In the genomic region with DNA sequence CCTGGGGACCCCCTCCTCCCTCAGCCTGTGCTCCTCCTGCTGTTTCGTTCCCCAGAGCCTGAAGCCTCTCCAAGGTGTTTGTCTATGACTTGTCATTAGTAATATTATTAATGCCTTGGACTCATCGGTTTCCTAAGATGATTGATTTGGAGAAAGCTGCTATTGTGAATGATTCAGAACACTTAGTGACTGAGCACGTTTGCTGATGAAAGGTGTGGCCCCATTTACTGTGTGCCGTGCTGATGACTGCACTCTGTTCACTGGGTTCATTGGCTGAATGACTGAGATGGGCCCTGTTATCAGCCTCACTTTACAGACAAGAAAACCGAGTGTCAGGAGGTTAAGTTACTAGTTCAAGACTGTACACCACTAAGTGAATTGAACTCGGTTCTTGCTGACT, we compare ENCODE assay signal across 26 cellular contexts.
A peak's percentile ranks its signal among the peaks of the same experiment; 100 is the strongest.
DNase-seq lines count a peak whose midpoint lies in the region; ATAC-seq, FAIRE-seq and TF ChIP-seq lines count a peak whose summit lies in the region.
"Had no signal": no experiment of that assay in that cellular context is flagged by ENCODE, and none has a peak within 500 bp of the region (broad histone marks: within the 10 kb centered on the region; RNA-seq: fewer than 3 reads in every experiment).

No MANE protein-coding gene starts in this region.

- H3K4me3 ChIP-seq in mammary epithelial cell (replicated peaks in 1 of 3; ENCODE audit: insufficient read depth in 1 of 3, low read depth in 2 of 3, low read length in 3 of 3): no peak overlapping the region
- H3K4me3 ChIP-seq in breast epithelium: no peak overlapping the region
- no peak overlapping the region for H3K4me3 ChIP-seq in epithelial cell of esophagus (ENCODE audit: low read length)
- no peak overlapping the region for H3K4me3 ChIP-seq in keratinocyte (ENCODE audit: control insufficient read depth in 2 of 3, extremely low read depth in 1 of 3, insufficient read depth in 2 of 3, low read depth in 1 of 3, low read length in 3 of 3)
- H3K4me3 ChIP-seq: GM23248, MG63, Peyer's patch had no signal

- H3K4me2 ChIP-seq in mammary epithelial cell (ENCODE audit: insufficient read depth, low read depth, low read length) (no peak overlapping the region), keratinocyte (ENCODE audit: control insufficient read depth, extremely low read depth, insufficient read depth, low read depth, low read length) (peak overlapping the region; percentile 61)
- H3K4me2 ChIP-seq: SK-N-SH had no signal

- H3K4me1 ChIP-seq in mammary epithelial cell (ENCODE audit: insufficient read depth, low read length): peaks cover 30% of the 10 kb centered on the region
- no peaks in the 10 kb centered on the region for H3K4me1 ChIP-seq in breast epithelium
- H3K4me1 ChIP-seq in keratinocyte (ENCODE audit: control insufficient read depth, extremely low read depth, insufficient read depth, low read length): peaks cover 43% of the 10 kb centered on the region
- H3K4me1 ChIP-seq: Peyer's patch had no signal

- no peak for ATAC-seq in GM18868 (IDR thresholded peaks at IDR 0.05; ENCODE audit: unreplicated experiment)
- ATAC-seq in HG03439 (IDR thresholded peaks at IDR 0.05; ENCODE audit: unreplicated experiment): no peak

- H3K9me3 ChIP-seq in mammary epithelial cell (replicated peaks; ENCODE audit: insufficient read depth, low read length) (no peaks in the 10 kb centered on the region), breast epithelium (no peaks in the 10 kb centered on the region), keratinocyte (ENCODE audit: control insufficient read depth, low read depth, low read length) (no peaks in the 10 kb centered on the region)
- H3K9me3 ChIP-seq: BE2C, MG63, Peyer's patch, SK-N-SH had no signal

- H3K9ac ChIP-seq in mammary epithelial cell (ENCODE audit: insufficient read depth, low read length) (no peak overlapping the region), keratinocyte (ENCODE audit: control insufficient read depth, extremely low read depth, insufficient read depth, low read length) (peak overlapping the region; percentile 55)
- H3K9ac ChIP-seq: GM23248, SK-N-SH had no signal

- dilution Hi-C loops in mammary epithelial cell (cut with HindIII; ENCODE audit: low sequenced_read_pairs) (no loop called here), keratinocyte (cut with MboI; ENCODE audit: extremely low pct_ligation_motif_present, low sequenced_read_pairs) (no loop called here)

- no peaks in the 10 kb centered on the region for H3K79me2 ChIP-seq in mammary epithelial cell (ENCODE audit: insufficient read depth, low read length)
- no peaks in the 10 kb centered on the region for H3K79me2 ChIP-seq in keratinocyte (ENCODE audit: control insufficient read depth, insufficient read depth, low read length)

- intact Hi-C loops in mammary epithelial cell (cut with micrococcal nuclease) (no loop called here), breast epithelium (cut with DNase I; ENCODE audit: low total_unique reads) (no loop called here)

- 55% methylated on average over 6 of the region's 6 CpGs for WGBS in mammary epithelial cell (ENCODE audit: low coverage, missing lambda C conversion rate)

- H3K9me1 ChIP-seq in keratinocyte (ENCODE audit: control insufficient read depth, extremely low read depth, insufficient read depth, low read length): no peaks in the 10 kb centered on the region

- peak; percentile 54 for DNase-seq in mammary epithelial cell
- DNase-seq in breast epithelium (ENCODE audit: low spot score in 2 of 2): no peak
- peak; percentile 85 for DNase-seq in epithelial cell of esophagus (ENCODE audit: low read depth)
- DNase-seq in keratinocyte (ENCODE audit: low read depth, low spot score): no peak
- no peak for DNase-seq in hypothalamus (lab: John Stamatoyannopoulos, UW)
- no peak for DNase-seq in NK-92 (lab: John Stamatoyannopoulos, UW; ENCODE audit: unreplicated experiment)
- DNase-seq: 8988T; ACHN; BE2C; CD4-positive, CD25-positive, alpha-beta regulatory T cell; GM23248; H7; KBM-7; MG63; NCI-H1105 treated with DMSO at 0.1 percent for 48 hours; NCI-H146; NCI-H2029; NCI-H446; NCI-H524 treated with DMSO at 0.1 percent for 48 hours; NCI-H82; Peyer's patch; SK-N-SH had no signal

- no peak overlapping the region for H3K27ac ChIP-seq in mammary epithelial cell (ENCODE audit: insufficient read depth, low read depth, low read length)
- no peak overlapping the region for H3K27ac ChIP-seq in breast epithelium
- peak overlapping the region; percentile 85 for H3K27ac ChIP-seq in keratinocyte (ENCODE audit: control insufficient read depth, insufficient read depth, low read length)
- H3K27ac ChIP-seq: GM23248, Peyer's patch had no signal

- no peak for TF ChIP-seq CTCF in mammary epithelial cell (conservative IDR thresholded peaks at IDR 0.05 in 1 of 2, IDR thresholded peaks at IDR 0.05 in 1 of 2; ENCODE audit: extremely low read depth in 1 of 2, insufficient read depth in 1 of 2, low read depth in 1 of 2, low read length in 2 of 2)
- TF ChIP-seq CTCF in breast epithelium (IDR thresholded peaks at IDR 0.05): no peak
- no peak for TF ChIP-seq CTCF in epithelial cell of esophagus (IDR thresholded peaks at IDR 0.05; ENCODE audit: insufficient read depth, low read depth, low read length, missing control alignments)
- TF ChIP-seq CTCF in keratinocyte (optimal IDR thresholded peaks at IDR 0.05 in 1 of 3, IDR thresholded peaks at IDR 0.05 in 1 of 3, conservative IDR thresholded peaks at IDR 0.05 in 1 of 3; ENCODE audit: extremely low read depth in 1 of 3, insufficient read depth in 2 of 3, low read length in 3 of 3): no peak

- H4K20me1 ChIP-seq in mammary epithelial cell (ENCODE audit: insufficient read depth, low read length) (no peaks in the 10 kb centered on the region), keratinocyte (ENCODE audit: control insufficient read depth, extremely low read depth, insufficient read depth, low read length) (no peaks in the 10 kb centered on the region)

- CTCF ChIA-PET in mammary epithelial cell (lab: Charles Lee; ENCODE audit: low non-redundant PET): no interaction called here

- H3K36me3 ChIP-seq in mammary epithelial cell (ENCODE audit: insufficient read depth, low read length): no peaks in the 10 kb centered on the region
- no peaks in the 10 kb centered on the region for H3K36me3 ChIP-seq in breast epithelium
- H3K36me3 ChIP-seq in keratinocyte (ENCODE audit: control insufficient read depth in 2 of 2, extremely low read depth in 1 of 2, insufficient read depth in 2 of 2, low read length in 2 of 2): no peaks in the 10 kb centered on the region
- H3K36me3 ChIP-seq: BE2C, MG63, Peyer's patch had no signal

- in situ Hi-C loops in mammary epithelial cell (cut with MboI; ENCODE audit: low sequenced_read_pairs in 2 of 2): no loop called here

- H3K27me3 ChIP-seq in mammary epithelial cell (ENCODE audit: insufficient read depth, low read length) (no peaks in the 10 kb centered on the region), breast epithelium (no peaks in the 10 kb centered on the region), keratinocyte (ENCODE audit: control insufficient read depth, extremely low read depth, insufficient read depth, low read length) (no peaks in the 10 kb centered on the region)
- H3K27me3 ChIP-seq: BE2C, MG63, Peyer's patch had no signal

- FAIRE-seq in keratinocyte (lab: Jason Lieb, UNC): peak; percentile 82
- FAIRE-seq: G401.6, HTR-8/SVneo had no signal

- no TSS peak for BruUV-seq in mammary epithelial cell (replicated peaks; lab: Mats Ljungman, UMichigan)

- H2AFZ ChIP-seq in mammary epithelial cell (ENCODE audit: low read depth, low read length): peak overlapping the region; percentile 18
- H2AFZ ChIP-seq in keratinocyte (ENCODE audit: control insufficient read depth, low read length): peak overlapping the region; percentile 8
- H2AFZ ChIP-seq: GM23248 had no signal

- TF ChIP-seq POLR2A in breast epithelium (IDR thresholded peaks at IDR 0.05): no peak

Comparison
In these comparisons a context has a peak if more than half of its experiments do, and no peak if none do; other contexts are left out.
1. DNase-seq: peak in mammary epithelial cell (single experiment) and epithelial cell of esophagus (single experiment); none in breast epithelium (0 of 2), keratinocyte (single experiment), hypothalamus (0 of 51) and NK-92 (single experiment).